ENCODE assay signal across 31 cellular contexts in genomic region chr14:102507026-102507860, GRCh38. TPM values are rescaled to one million over a fixed set of nuclear protein-coding genes. Genes with fewer than 3 reads are reported as not detected.
DNase-seq lines count a peak whose midpoint lies in the region; ATAC-seq and TF ChIP-seq lines count a peak whose summit lies in the region.
"Had no signal": no experiment of that assay in that cellular context is flagged by ENCODE, and none has a peak within 500 bp of the region (broad histone marks: within the 10 kb centered on the region; RNA-seq: fewer than 3 reads in every experiment).

No MANE protein-coding gene starts in this region.

- no peak for TF ChIP-seq RAD21 in HCT116 (IDR thresholded peaks at IDR 0.05; ENCODE audit: low read depth)

- H3K27ac ChIP-seq in left ventricle myocardium inferior (replicated peaks) (peak overlapping the region; percentile 94), HCT116 (ENCODE audit: low read depth, low read length) (peak overlapping the region; percentile 77; the same call in 1 of the 2 replicates), hepatocyte (no peak overlapping the region), testis (no peak overlapping the region), A673 (ENCODE audit: low read depth, low read length, poor library complexity, severe bottlenecking) (no peak overlapping the region)
- H3K27ac ChIP-seq: right lobe of liver, SJCRH30, thyroid gland had no signal

- H3K4me2 ChIP-seq in HCT116 (ENCODE audit: low read length) (no peak overlapping the region), hepatocyte (no peak overlapping the region)

- CTCF ChIA-PET in HCT116 (lab: Charles Lee), result interaction anchor here (1.5 kb wide), 1 partner anchor 17 kb away, joined by 8 read pairs; no protein-coding TSS in a partner anchor
- CTCF ChIA-PET in A673 (lab: Charles Lee), result no interaction called here

- H3K9me2 ChIP-seq in HCT116 (ENCODE audit: insufficient read depth) (no peaks in the 10 kb centered on the region), hepatocyte (replicated peaks; ENCODE audit: insufficient read depth) (no peaks in the 10 kb centered on the region)

- ATAC-seq in HCT116 (no peak), HG02642 (IDR thresholded peaks at IDR 0.05; ENCODE audit: poor library complexity, unreplicated experiment) (no peak)
- ATAC-seq: body of pancreas, left colon, right lobe of liver had no signal

- no peaks in the 10 kb centered on the region for H3K27me3 ChIP-seq in left ventricle myocardium inferior (ENCODE audit: low read depth)
- H3K27me3 ChIP-seq in HCT116 (ENCODE audit: insufficient read depth, low read length), result no peaks in the 10 kb centered on the region
- no peaks in the 10 kb centered on the region for H3K27me3 ChIP-seq in hepatocyte
- H3K27me3 ChIP-seq in testis, result no peaks in the 10 kb centered on the region
- H3K27me3 ChIP-seq in A673 (replicated peaks; ENCODE audit: insufficient read depth, low read depth, low read length, poor library complexity), result no peaks in the 10 kb centered on the region
- H3K27me3 ChIP-seq: adrenal gland, body of pancreas, esophagus squamous epithelium, Peyer's patch, right lobe of liver, SJCRH30, spleen, stomach, thyroid gland had no signal

- H3K36me3 ChIP-seq in left ventricle myocardium inferior, result peaks cover 22% of the 10 kb centered on the region
- no peaks in the 10 kb centered on the region for H3K36me3 ChIP-seq in HCT116 (ENCODE audit: control insufficient read depth in 1 of 2, insufficient read depth in 2 of 2, low read length in 2 of 2)
- H3K36me3 ChIP-seq in hepatocyte (replicated peaks; ENCODE audit: insufficient read depth, low read depth), result no peaks in the 10 kb centered on the region
- H3K36me3 ChIP-seq in testis (ENCODE audit: low read depth, missing control alignments), result no peaks in the 10 kb centered on the region
- peaks cover 13% of the 10 kb centered on the region for H3K36me3 ChIP-seq in A673 (ENCODE audit: insufficient read depth, low read length, poor library complexity, severe bottlenecking)
- H3K36me3 ChIP-seq: adrenal gland, right lobe of liver, SJCRH30, thyroid gland had no signal

- DNase-seq in left ventricle myocardium inferior (no peak), cardiac septum (ENCODE audit: low spot score) (no peak), HCT116 (ENCODE audit: low read depth, low spot score) (no peak), hepatocyte (ENCODE audit: low spot score) (peak; percentile 8), testis (peak; percentile 85), KG1 (lab: John Stamatoyannopoulos, UW) (no peak), A673 (ENCODE audit: low spot score) (no peak)
- DNase-seq: ACHN; activated CD4-positive, alpha-beta T cell treated with anti-CD3 and anti-CD28 coated beads, Interleukin-2, amount 50 U/mL, for 1 hour; activated naive CD4-positive, alpha-beta T cell treated with anti-CD3 and anti-CD28 coated beads, Interleukin-2, amount 10 ng/mL, durations not matched to agents 7 days and 5 days; adrenal gland; body of pancreas; COR-L47; esophagus squamous epithelium; foreskin melanocyte; HFFc6; hippocampal formation; left colon; mesendoderm; NCI-H1092; NCI-H1694; NCI-H748 treated with DMSO at 0.1 percent for 48 hours; Peyer's patch; posterior cingulate gyrus; SJCRH30; spleen; stimulated activated CD4-positive, alpha-beta T cell treated with anti-CD3 and anti-CD28 coated beads, Interleukin-2, amount 100 ng/mL, for 24 hours; stomach; thyroid gland had no signal

- H3K9me3 ChIP-seq in left ventricle myocardium inferior (replicated peaks), result no peaks in the 10 kb centered on the region
- no peaks in the 10 kb centered on the region for H3K9me3 ChIP-seq in HCT116 (ENCODE audit: control insufficient read depth in 1 of 2, insufficient read depth in 1 of 2, low read depth in 1 of 2, low read length in 2 of 2)
- H3K9me3 ChIP-seq in hepatocyte (ENCODE audit: low read depth), result no peaks in the 10 kb centered on the region
- no peaks in the 10 kb centered on the region for H3K9me3 ChIP-seq in testis
- H3K9me3 ChIP-seq in A673 (ENCODE audit: low read depth, low read length, poor library complexity, severe bottlenecking), result no peaks in the 10 kb centered on the region
- H3K9me3 ChIP-seq: adrenal gland, body of pancreas, esophagus squamous epithelium, Peyer's patch, right lobe of liver, SJCRH30, spleen, stomach, thyroid gland had no signal

- TF ChIP-seq CTCF in left ventricle myocardium inferior (IDR thresholded peaks at IDR 0.05; ENCODE audit: borderline replicate concordance) (no peak), HCT116 (IDR thresholded peaks at IDR 0.05 in 2 of 3, conservative IDR thresholded peaks at IDR 0.05 in 1 of 3; ENCODE audit: borderline replicate concordance in 1 of 3, insufficient read depth in 1 of 3, low read depth in 2 of 3, low read length in 2 of 3) (no peak), hepatocyte (IDR thresholded peaks at IDR 0.05; ENCODE audit: poor library complexity) (no peak), testis (IDR thresholded peaks at IDR 0.05) (peak in 1 of 3 experiments; percentile 6), A673 (conservative IDR thresholded peaks at IDR 0.05; ENCODE audit: low read depth, low read length) (no peak)

- RAD21 ChIA-PET in HCT116 (lab: Charles Lee; ENCODE audit: low non-redundant PET in 1 of 2, low total read pairs in 2 of 2, uncharacterized antibody in 2 of 2, unreplicated experiment in 2 of 2), result no interaction called here

- H3K4me3 ChIP-seq in left ventricle myocardium inferior (peak overlapping the region; percentile 42), HCT116 (replicated peaks in 1 of 2; ENCODE audit: low read depth in 1 of 2, low read length in 2 of 2) (no peak overlapping the region), hepatocyte (no peak overlapping the region), testis (peak overlapping the region; percentile 34 to 36), A673 (ENCODE audit: low read depth, low read length, poor library complexity, severe bottlenecking) (no peak overlapping the region)
- H3K4me3 ChIP-seq: adrenal gland, body of pancreas, right lobe of liver, SJCRH30, thyroid gland had no signal

- H4K20me1 ChIP-seq in HCT116 (ENCODE audit: insufficient read depth) (no peaks in the 10 kb centered on the region), hepatocyte (ENCODE audit: insufficient read depth, poor library complexity, severe bottlenecking) (no peaks in the 10 kb centered on the region)

- H3K79me2 ChIP-seq in HCT116 (ENCODE audit: insufficient read depth, low read length) (peaks cover 6% of the 10 kb centered on the region; the same call in 1 of the 2 replicates), hepatocyte (no peaks in the 10 kb centered on the region)

- POLR2A ChIA-PET in HCT116 (lab: Charles Lee) (no interaction called here), A673 (lab: Charles Lee; ENCODE audit: low non-redundant PET) (no interaction called here)

- no TSS peak for BruUV-seq in HCT116 (replicated peaks; lab: Mats Ljungman, UMichigan)
- no TSS peak for BruUV-seq in A673 (replicated peaks; lab: Mats Ljungman, UMichigan)

- H3K9ac ChIP-seq in HCT116 (ENCODE audit: low read length), result no peak overlapping the region

- H2AFZ ChIP-seq in HCT116 (ENCODE audit: low read depth, low read length, poor library complexity, severe bottlenecking) (no peak overlapping the region), hepatocyte (no peak overlapping the region)

- H3K4me1 ChIP-seq in left ventricle myocardium inferior (peaks cover 81% of the 10 kb centered on the region), HCT116 (ENCODE audit: control insufficient read depth in 1 of 2, insufficient read depth in 2 of 2, low read length in 2 of 2) (peaks cover 22 to 29% of the 10 kb centered on the region in 2 experiments), hepatocyte (ENCODE audit: insufficient read depth) (peaks cover 22% of the 10 kb centered on the region), testis (peaks cover 13% of the 10 kb centered on the region), A673 (ENCODE audit: insufficient read depth, low read length, poor library complexity, severe bottlenecking) (peaks cover 15% of the 10 kb centered on the region)
- H3K4me1 ChIP-seq: SJCRH30 had no signal

- intact Hi-C loops in left ventricle myocardium inferior (cut with micrococcal nuclease), result no loop called here
- intact Hi-C loops in cardiac septum (cut with DNase I), result loop anchor here (5.0 kb wide), 1 partner anchor 190 kb away; the partner anchor contains the start of gene ZNF839
- intact Hi-C loops in HCT116 (cut with micrococcal nuclease), result no loop called here
- intact Hi-C loops in testis (cut with DNase I; ENCODE audit: low total_unique reads), result no loop called here
- intact Hi-C loops in A673 (cut with micrococcal nuclease; ENCODE audit: unreplicated experiment), result no loop called here

- TF ChIP-seq POLR2A in HCT116 (IDR thresholded peaks at IDR 0.05; ENCODE audit: borderline replicate concordance, extremely low read depth, insufficient read depth, insufficient read length), result no peak
- no peak for TF ChIP-seq POLR2A in testis (IDR thresholded peaks at IDR 0.05)

- over 99% methylated on average over 88 of the region's 124 CpGs for WGBS in hepatocyte (ENCODE audit: low lambda C conversion rate, missing lambda C conversion rate)
- 82% methylated on average over 78 to 113 of the region's 124 CpGs for WGBS in testis, 2 donors

TF ChIP-seq in HCT116, 20 proteins besides CTCF, POLR2A, EP300 and RAD21 (continues in another document):
- no peak for TF ChIP-seq CEBPB (IDR thresholded peaks at IDR 0.05; ENCODE audit: low read depth)
- no peak for TF ChIP-seq ELF1 (IDR thresholded peaks at IDR 0.05; ENCODE audit: borderline replicate concordance, low read depth)
- no peak for TF ChIP-seq POLR2AphosphoS5 (IDR thresholded peaks at IDR 0.05; ENCODE audit: low read depth, low read length)
- TF ChIP-seq YY1 (IDR thresholded peaks at IDR 0.05; ENCODE audit: extremely low read depth, insufficient replicate concordance, low read depth, low read length), result no peak
- TF ChIP-seq ZNF274 (IDR thresholded peaks at IDR 0.05; ENCODE audit: low read depth, low read length), result no peak
- TF ChIP-seq, protein P1, sequence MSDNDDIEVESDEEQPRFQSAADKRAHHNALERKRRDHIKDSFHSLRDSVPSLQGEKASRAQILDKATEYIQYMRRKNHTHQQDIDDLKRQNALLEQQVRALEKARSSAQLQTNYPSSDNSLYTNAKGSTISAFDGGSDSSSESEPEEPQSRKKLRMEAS (IDR thresholded peaks at IDR 0.05), result no peak
- no peak for TF ChIP-seq EZH2 (IDR thresholded peaks at IDR 0.05)
- no peak for TF ChIP-seq JUND (IDR thresholded peaks at IDR 0.05)
- no peak for TF ChIP-seq CBX3 (IDR thresholded peaks at IDR 0.05; ENCODE audit: low read depth)
- TF ChIP-seq EZH2phosphoT487 (IDR thresholded peaks at IDR 0.05; ENCODE audit: borderline replicate concordance), result no peak

RNA-seq across cellular contexts. Expression of gene ANKRD9, which starts 2.3 kb away (rescaled TPM):
- total RNA-seq in left ventricle myocardium inferior, result 158 TPM
- 137 TPM for total RNA-seq in cardiac septum
- 29.0 TPM for total RNA-seq in HCT116 (2021; ENCODE audit: unreplicated experiment)
- 27.6 and 33.8 TPM in 2 replicates for polyA plus RNA-seq in HCT116 (2012)
- total RNA-seq in hepatocyte, result 43.8 and 46.5 TPM in 2 replicates
- 88.1 and 90.7 TPM in 2 replicates for polyA plus RNA-seq in hepatocyte
- 100 to 1,000 TPM in 1 of 2 donors, 10 to 100 TPM in 1; 88.7 to 153 TPM for total RNA-seq in testis
- polyA plus RNA-seq in testis (ENCODE audit: insufficient read depth, low read depth, low replicate concordance), result 21.0 TPM
- total RNA-seq in A673 (2021), result 28.0 and 35.9 TPM in 2 replicates

Comparison
In these comparisons a context has a peak if more than half of its experiments do, and no peak if none do; other contexts are left out.
1. DNase-seq: peak in hepatocyte (single experiment) and testis (single experiment); none in left ventricle myocardium inferior (single experiment), cardiac septum (single experiment), HCT116 (single experiment), KG1 (single experiment) and A673 (single experiment).
2. H3K27ac ChIP-seq: peak in left ventricle myocardium inferior (single experiment) and HCT116 (single experiment); none in hepatocyte (single experiment), testis (0 of 2) and A673 (single experiment).
3. H3K4me3 ChIP-seq: peak in left ventricle myocardium inferior (single experiment) and testis (2 of 2); none in HCT116 (0 of 2), hepatocyte (single experiment) and A673 (single experiment).